22 cellular contexts compared by ENCODE assay signal in the genomic region with DNA sequence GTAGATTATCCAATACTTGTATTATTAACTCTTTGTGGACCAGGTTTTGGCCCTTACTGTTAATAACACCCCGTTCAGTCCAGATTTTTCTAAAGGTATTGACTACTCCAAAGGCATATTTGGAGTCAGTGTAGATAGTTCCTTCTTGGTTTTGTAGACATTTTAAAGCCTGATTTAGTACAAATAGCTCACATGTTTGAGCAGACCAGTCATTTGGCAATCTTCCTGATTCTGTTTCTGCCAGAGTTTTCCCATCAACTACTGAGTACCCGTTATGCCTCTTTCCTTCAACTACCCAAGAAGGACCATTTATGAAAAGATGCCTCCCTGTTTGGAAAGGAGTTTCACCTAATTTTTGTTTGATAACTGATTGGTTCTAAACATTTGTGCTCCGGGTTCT.
DNase-seq lines count a peak whose midpoint lies in the region; ATAC-seq and TF ChIP-seq lines count a peak whose summit lies in the region.
"Had no signal": no experiment of that assay in that cellular context is flagged by ENCODE, and none has a peak within 500 bp of the region (broad histone marks: within the 10 kb centered on the region; RNA-seq: fewer than 3 reads in every experiment).

No MANE protein-coding gene starts in this region.

- no peaks in the 10 kb centered on the region for H3K9me3 ChIP-seq in PC-3 (ENCODE audit: low read length)
- no peaks in the 10 kb centered on the region for H3K9me3 ChIP-seq in BE2C
- H3K9me3 ChIP-seq in thyroid gland: no peaks in the 10 kb centered on the region
- H3K9me3 ChIP-seq: Caco-2, lower lobe of right lung, testis had no signal

- H3K4me2 ChIP-seq in PC-3 (ENCODE audit: low read length): no peak overlapping the region
- H3K4me2 ChIP-seq: BLaER1 had no signal

- H3K27me3 ChIP-seq in PC-3 (ENCODE audit: low read length) (peaks cover 29% of the 10 kb centered on the region), BE2C (peaks cover 3% of the 10 kb centered on the region; the same call in 1 of the 2 replicates), thyroid gland (no peaks in the 10 kb centered on the region)
- H3K27me3 ChIP-seq: BLaER1, testis had no signal

- TF ChIP-seq POLR2A in thyroid gland (IDR thresholded peaks at IDR 0.05): no peak

- BruUV-seq in PC-3 (replicated peaks; lab: Mats Ljungman, UMichigan): no TSS peak

- ATAC-seq in PC-3 (no peak), GM21381 (IDR thresholded peaks at IDR 0.05; ENCODE audit: unreplicated experiment) (no peak)
- ATAC-seq: activated CD8-positive, alpha-beta T cell treated with anti-CD3 and anti-CD28 coated beads for 36 hours; K562; lower lobe of right lung; stimulated activated memory B cell treated with anti-CD40 and anti-IgM and Interleukin-4, amounts not matched to agents 10 μg/mL and 1 μg/mL and 100 μg/mL, for 72 hours had no signal

- no peak overlapping the region for H3K9ac ChIP-seq in PC-3 (ENCODE audit: low read length)
- H3K9ac ChIP-seq: BLaER1 had no signal

- POLR2A ChIA-PET in PC-3 (lab: Charles Lee; ENCODE audit: unreplicated experiment): interaction anchor here (0.6 kb wide), 1 partner anchor 38 kb away, joined by 8 read pairs; no protein-coding TSS in a partner anchor

- CTCF ChIA-PET in PC-3 (lab: Charles Lee): no interaction called here

- intact Hi-C loops in PC-3 (cut with micrococcal nuclease) (no loop called here), thyroid gland (cut with DNase I) (no loop called here)

- no peaks in the 10 kb centered on the region for H3F3A ChIP-seq in PC-3 (ENCODE audit: low read length, unreplicated experiment)

- TF ChIP-seq CTCF in PC-3 (conservative IDR thresholded peaks at IDR 0.05; ENCODE audit: low read depth, low read length): no peak
- TF ChIP-seq CTCF in BE2C (IDR thresholded peaks at IDR 0.05; ENCODE audit: low read depth, low read length): no peak
- TF ChIP-seq CTCF in thyroid gland (IDR thresholded peaks at IDR 0.05): no peak

- H3K4me3 ChIP-seq in PC-3 (ENCODE audit: low read length) (no peak overlapping the region), BE2C (ENCODE audit: low read depth, low read length) (no peak overlapping the region), thyroid gland (replicated peaks in 1 of 3) (no peak overlapping the region)
- H3K4me3 ChIP-seq: BLaER1, K562, lower lobe of right lung, skin epidermis, testis had no signal

- H3K79me2 ChIP-seq in PC-3 (ENCODE audit: low read length): no peaks in the 10 kb centered on the region

- no peak overlapping the region for H2AFZ ChIP-seq in PC-3 (ENCODE audit: low read length)

- DNase-seq in EL: peak; percentile 58
- DNase-seq in PC-3: peak; percentile 48
- peak; percentile 16 for DNase-seq in fibroblast of gingiva (ENCODE audit: low read depth)
- DNase-seq in stromal cell of bone marrow (ENCODE audit: low read depth): peak; percentile 18
- DNase-seq in BE2C: no peak
- DNase-seq in thyroid gland: no peak
- DNase-seq in caudate nucleus (lab: John Stamatoyannopoulos, UW): no peak
- DNase-seq: activated CD8-positive, alpha-beta T cell treated with anti-CD3 and anti-CD28 coated beads for 36 hours; activated gamma-delta T cell treated with Interleukin-2 at 50 U/mL for 16 hours; activated T-cell treated with anti-CD3 and anti-CD28 coated beads, Interleukin-2, amount 50 U/mL, for 1 hour; Caco-2; lower lobe of right lung; NCI-H2171 treated with DMSO at 0.1 percent for 48 hours; NCI-H69; stimulated activated CD4-positive, alpha-beta T cell treated with anti-CD3 and anti-CD28 coated beads, Interleukin-1b, Interleukin-23, amount 100 ng/mL, for 48 hours; T-helper 9 cell; testis had no signal

- H3K4me1 ChIP-seq in PC-3 (ENCODE audit: insufficient read depth, low read length) (no peaks in the 10 kb centered on the region), BE2C (no peaks in the 10 kb centered on the region), thyroid gland (no peaks in the 10 kb centered on the region)
- H3K4me1 ChIP-seq: BLaER1, lower lobe of right lung, testis had no signal

- H3K27ac ChIP-seq in PC-3 (ENCODE audit: low read length): no peak overlapping the region
- H3K27ac ChIP-seq in thyroid gland: no peak overlapping the region
- H3K27ac ChIP-seq in caudate nucleus (ENCODE audit: low read depth, low read length): no peak overlapping the region
- H3K27ac ChIP-seq: BLaER1, lower lobe of right lung, skin epidermis, testis had no signal

- H3K9me2 ChIP-seq in PC-3 (replicated peaks; ENCODE audit: low read length): no peaks in the 10 kb centered on the region

- no peaks in the 10 kb centered on the region for H4K20me1 ChIP-seq in PC-3 (ENCODE audit: low read length)
- H4K20me1 ChIP-seq: BLaER1 had no signal

- H3K36me3 ChIP-seq in PC-3 (ENCODE audit: low read depth, low read length) (no peaks in the 10 kb centered on the region), BE2C (no peaks in the 10 kb centered on the region), thyroid gland (no peaks in the 10 kb centered on the region)
- H3K36me3 ChIP-seq: BLaER1, lower lobe of right lung had no signal

- WGBS in thyroid gland, 2 donors: 78 to 87% methylated on average over 3 of the region's 3 CpGs

Comparison
In these comparisons a context has a peak if more than half of its experiments do, and no peak if none do; other contexts are left out.
1. DNase-seq: peak in EL (single experiment), PC-3 (single experiment), fibroblast of gingiva (single experiment) and stromal cell of bone marrow (single experiment); none in BE2C (single experiment), thyroid gland (0 of 2) and caudate nucleus (0 of 61).